In genomic region chr7:355568-355967, GRCh38 we compare ENCODE assay signal across 28 cellular contexts.
"Had no signal": no experiment of that assay in that cellular context is flagged by ENCODE, and none has a peak within 500 bp of the region (broad histone marks: within the 10 kb centered on the region; RNA-seq: fewer than 3 reads in every experiment).

No MANE protein-coding gene starts in this region.

- H3K4me3 ChIP-seq: ascending aorta, breast epithelium, esophagus muscularis mucosa, gastrocnemius medialis, heart left ventricle had no signal

- FAIRE-seq: colon had no signal

- H3K4me1 ChIP-seq: ascending aorta, foreskin keratinocyte, gastrocnemius medialis had no signal

- H3K27ac ChIP-seq: ascending aorta, breast epithelium, esophagus muscularis mucosa, foreskin keratinocyte, gastrocnemius medialis, heart left ventricle had no signal

- H3K9me3 ChIP-seq: breast epithelium, gastrocnemius medialis had no signal

- ATAC-seq: activated CD4-positive, alpha-beta T cell treated with anti-CD3 and anti-CD28 coated beads for 36 hours; activated CD8-positive, alpha-beta memory T cell treated with anti-CD3 and anti-CD28 coated beads, Interleukin-2, amount 10 ng/mL, durations not matched to agents 7 days and 5 days; activated CD8-positive, alpha-beta T cell treated with anti-CD3 and anti-CD28 coated beads, Interleukin-2, amount 10 ng/mL, durations not matched to agents 7 days and 5 days; effector memory CD8-positive, alpha-beta T cell; gastrocnemius medialis; heart left ventricle; T-helper 17 cell had no signal

- H3K27me3 ChIP-seq: foreskin keratinocyte had no signal

- H3K36me3 ChIP-seq: ascending aorta, breast epithelium, esophagus muscularis mucosa, gastrocnemius medialis, heart left ventricle had no signal

- DNase-seq: activated CD4-positive, alpha-beta memory T cell treated with anti-CD3 and anti-CD28 coated beads for 36 hours; activated CD4-positive, alpha-beta T cell treated with anti-CD3 and anti-CD28 coated beads for 36 hours; activated CD4-positive, alpha-beta T cell treated with anti-CD3 and anti-CD28 coated beads, Interleukin-2, amount 10 ng/mL, durations not matched to agents 24 days and 14 days; activated CD4-positive, CD25-positive, alpha-beta regulatory T cell; activated CD4-positive, CD25-positive, alpha-beta regulatory T cell treated with anti-CD3 and anti-CD28 coated beads, Interleukin-2, amount 50 U/mL, for 72 hours; activated CD8-positive, alpha-beta memory T cell treated with anti-CD3 and anti-CD28 coated beads, Interleukin-2, amount 10 ng/mL, durations not matched to agents 7 days and 5 days; activated CD8-positive, alpha-beta memory T cell treated with anti-CD3 and anti-CD28 coated beads, Interleukin-2, amount 50 U/mL, for 4 hours; activated CD8-positive, alpha-beta T cell treated with anti-CD3 and anti-CD28 coated beads, Interleukin-2, amount 10 ng/mL, durations not matched to agents 7 days and 5 days; activated effector memory CD4-positive, alpha-beta T cell treated with anti-CD3 and anti-CD28 coated beads, Interleukin-2, amount 50 U/mL, for 16 hours; activated naive CD4-positive, alpha-beta T cell treated with anti-CD3 and anti-CD28 coated beads for 36 hours; activated naive CD8-positive, alpha-beta T cell treated with anti-CD3 and anti-CD28 coated beads for 36 hours; activated T-cell treated with anti-CD3 and anti-CD28 coated beads, Interleukin-2, amount 50 U/mL, for 1 hour; activated T-cell treated with anti-CD3 and anti-CD28 coated beads, Interleukin-2, amount 50 U/mL, for 48 hours; cortex of kidney; effector CD4-positive, alpha-beta T cell; effector memory CD8-positive, alpha-beta T cell; erythroblast; gastrocnemius medialis; glutamatergic neuron; heart left ventricle; T-helper 1 cell; T-helper 17 cell; T1000 had no signal
